In genomic region chr2:23600336-23600735, GRCh38 we compare ENCODE assay signal across 23 cellular contexts.
DNase-seq lines count a peak whose midpoint lies in the region; ATAC-seq and TF ChIP-seq lines count a peak whose summit lies in the region.
"Had no signal": no experiment of that assay in that cellular context is flagged by ENCODE, and none has a peak within 500 bp of the region (broad histone marks: within the 10 kb centered on the region; RNA-seq: fewer than 3 reads in every experiment).

No MANE protein-coding gene starts in this region.

- peak; percentile 3 for TF ChIP-seq CTCF in astrocyte of the spinal cord (IDR thresholded peaks at IDR 0.05; ENCODE audit: low read depth, low read length)
- no peak for TF ChIP-seq CTCF in GM10248 (IDR thresholded peaks at IDR 0.05; ENCODE audit: control extremely low read depth, extremely low read depth, low read depth, missing control alignments)

- no peaks in the 10 kb centered on the region for H3K36me3 ChIP-seq in rectal smooth muscle tissue (ENCODE audit: control insufficient read depth, insufficient read depth, low read length)
- H3K36me3 ChIP-seq: esophagus squamous epithelium, thyroid gland had no signal

- POLR2A ChIA-PET in GM10248 (lab: Yijun Ruan, JAX) = no interaction called here

- H3K4me3 ChIP-seq in astrocyte of the spinal cord (ENCODE audit: low read depth, low read length) (no peak overlapping the region), rectal smooth muscle tissue (ENCODE audit: low read length) (no peak overlapping the region)
- H3K4me3 ChIP-seq: esophagus squamous epithelium, GM12878, SK-N-MC, thyroid gland had no signal

- peak overlapping the region; percentile 38 for H3K27ac ChIP-seq in rectal smooth muscle tissue (ENCODE audit: low read depth, low read length)
- H3K27ac ChIP-seq: SK-N-MC, thyroid gland had no signal

- ATAC-seq in GM21825 (IDR thresholded peaks at IDR 0.05; ENCODE audit: unreplicated experiment) = no peak
- ATAC-seq: GM12878, HepG2, left ventricle myocardium superior, right cardiac atrium, WTC11 had no signal

- H3K27me3 ChIP-seq in rectal smooth muscle tissue (ENCODE audit: control insufficient read depth, insufficient read depth, low read length) = no peaks in the 10 kb centered on the region
- H3K27me3 ChIP-seq: esophagus squamous epithelium, thyroid gland had no signal

- in situ Hi-C loops in astrocyte of the spinal cord (cut with HindIII; ENCODE audit: low sequenced_read_pairs) = no loop called here

- no peak overlapping the region for H3K9ac ChIP-seq in rectal smooth muscle tissue (ENCODE audit: low read length)

- CTCF ChIA-PET in GM10248 (lab: Yijun Ruan, JAX) = interaction anchor here (1.2 to 1.8 kb wide), 2 partner anchors 9 to 15 kb away, joined by 3 to 6 read pairs; no protein-coding TSS in a partner anchor

- peaks cover 37% of the 10 kb centered on the region for H3K4me1 ChIP-seq in rectal smooth muscle tissue (ENCODE audit: control insufficient read depth, insufficient read depth, low read length)
- H3K4me1 ChIP-seq: thyroid gland had no signal

- DNase-seq in NCI-H1092 (lab: John Stamatoyannopoulos, UW) (peak; percentile 78), NCI-H2029 (lab: John Stamatoyannopoulos, UW) (peak; percentile 62), astrocyte of the spinal cord (ENCODE audit: low read depth, low spot score) (no peak), GM10248 (ENCODE audit: extremely low spot score) (no peak), islet precursor cell (no peak)
- DNase-seq: activated CD4-positive, alpha-beta memory T cell treated with anti-CD3 and anti-CD28 coated beads for 36 hours; activated naive CD4-positive, alpha-beta T cell treated with anti-CD3 and anti-CD28 coated beads for 36 hours; activated T-cell treated with anti-CD3 and anti-CD28 coated beads, Interleukin-2, amount 50 U/mL, for 24 hours; AML-193; effector CD8-positive, alpha-beta T cell; esophagus squamous epithelium; GF-D8; left ventricle myocardium superior; NCI-H187; right cardiac atrium; stimulated activated naive CD4-positive, alpha-beta T cell; thyroid gland had no signal

Comparison
In these comparisons a context has a peak if more than half of its experiments do, and no peak if none do; other contexts are left out.
1. DNase-seq: peak in NCI-H1092 (single experiment) and NCI-H2029 (single experiment); none in astrocyte of the spinal cord (single experiment), GM10248 (single experiment) and islet precursor cell (single experiment).